13 cellular contexts compared by ENCODE assay signal in the genomic region with DNA sequence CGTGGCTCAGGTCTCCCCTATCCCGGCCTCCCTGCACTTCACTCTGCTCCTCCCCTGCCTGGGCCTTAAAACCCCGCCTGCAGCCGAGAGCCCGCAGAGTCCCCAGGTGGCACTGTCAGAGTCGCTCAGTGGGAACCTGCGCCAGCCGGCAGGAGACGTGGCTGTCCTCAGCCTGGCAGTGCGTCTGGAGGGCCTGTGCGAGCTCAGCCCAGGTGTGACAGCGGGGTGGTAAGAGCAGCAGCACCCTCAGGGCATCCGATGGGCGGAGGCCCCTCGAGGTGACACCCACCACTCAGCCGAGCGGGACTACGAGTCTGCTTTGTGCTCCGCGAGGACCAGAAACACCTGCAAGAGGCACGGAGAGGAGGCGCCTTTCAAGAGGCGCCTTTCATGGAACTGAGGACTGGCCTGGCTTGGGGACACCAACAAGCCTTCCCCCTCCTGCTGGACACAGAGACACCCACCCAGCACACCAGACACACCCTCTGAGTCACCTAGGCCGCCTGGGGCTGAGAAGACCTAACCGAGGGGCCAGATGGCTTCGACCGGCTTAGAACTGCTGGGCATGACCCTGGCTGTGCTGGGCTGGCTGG. TPM values are rescaled to one million over a fixed set of nuclear protein-coding genes. Genes with fewer than 3 reads are reported as not detected.
DNase-seq lines count a peak whose midpoint lies in the region; ATAC-seq and TF ChIP-seq lines count a peak whose summit lies in the region.
"Had no signal": no experiment of that assay in that cellular context is flagged by ENCODE, and none has a peak within 500 bp of the region (broad histone marks: within the 10 kb centered on the region; RNA-seq: fewer than 3 reads in every experiment).

A gene with protein sequence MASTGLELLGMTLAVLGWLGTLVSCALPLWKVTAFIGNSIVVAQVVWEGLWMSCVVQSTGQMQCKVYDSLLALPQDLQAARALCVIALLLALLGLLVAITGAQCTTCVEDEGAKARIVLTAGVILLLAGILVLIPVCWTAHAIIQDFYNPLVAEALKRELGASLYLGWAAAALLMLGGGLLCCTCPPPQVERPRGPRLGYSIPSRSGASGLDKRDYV (plus strand): TSS at position 96 of the 593 bp plus-strand sequence. CDS start 440 bp downstream, at position 536.

- H3K9me3 Mint-ChIP-seq in Calu3 (ENCODE audit: low read depth, unreplicated experiment) (no peaks in the 10 kb centered on the region), activated B cell treated with CpG ODN at 0.5 μM for 24 hours (no peaks in the 10 kb centered on the region)
- H3K9me3 Mint-ChIP-seq: CD4-positive, CD25-positive, alpha-beta regulatory T cell had no signal

- TF ChIP-seq CTCF in Calu3 (IDR thresholded peaks at IDR 0.05; ENCODE audit: unreplicated experiment) (no peak), activated B cell treated with CpG ODN at 0.5 μM for 24 hours (IDR thresholded peaks at IDR 0.05) (no peak), tibial nerve (IDR thresholded peaks at IDR 0.05) (no peak)

- no peak for TF ChIP-seq POLR2A in tibial nerve (IDR thresholded peaks at IDR 0.05)

- WGBS in tibial nerve, 2 donors, result 32 to 37% methylated on average over 9 to 15 of the region's 27 CpGs

- H3K27ac ChIP-seq in mucosa of rectum (ENCODE audit: low read depth in 2 of 2, low read length in 2 of 2) (no peak within 1 kb of the TSS), tibial nerve (no peak within 1 kb of the TSS)

- H3K4me3 ChIP-seq in mucosa of rectum (ENCODE audit: low read length in 2 of 2), result peak within 1 kb of the TSS; percentile 13 to 35
- no peak within 1 kb of the TSS for H3K4me3 ChIP-seq in tibial nerve

- DNase-seq in Calu3, result peak; percentile 73
- DNase-seq in NCI-H1092 treated with DMSO at 0.1 percent for 48 hours (lab: John Stamatoyannopoulos, UW), result peak; percentile 65
- no peak for DNase-seq in activated B cell treated with CpG ODN at 0.5 μM for 24 hours
- no peak for DNase-seq in tibial nerve (ENCODE audit: low spot score in 2 of 2)
- DNase-seq in EL, result no peak
- DNase-seq in central memory CD4-positive, alpha-beta T cell, result no peak
- DNase-seq: activated effector memory CD4-positive, alpha-beta T cell treated with Interleukin-2 at 50 U/mL for 16 hours; CD4-positive, CD25-positive, alpha-beta regulatory T cell; dermis blood vessel endothelial cell; Kasumi-1 had no signal

- H3K27me3 ChIP-seq in mucosa of rectum (ENCODE audit: control insufficient read depth in 2 of 2, insufficient read depth in 2 of 2, low read length in 2 of 2) (peaks cover 0 to 11% of the 10 kb centered on the region in 2 donors), tibial nerve (peaks cover 0 to 74% of the 10 kb centered on the region in 2 donors)

- H3K4me1 ChIP-seq in mucosa of rectum (ENCODE audit: control insufficient read depth in 2 of 2, insufficient read depth in 2 of 2, low read length in 2 of 2) (peaks cover 16 to 19% of the 10 kb centered on the region in 2 donors), tibial nerve (peaks cover 0 to 14% (median 4%) of the 10 kb centered on the region in 4 donors)

- H3K27me3 Mint-ChIP-seq in Calu3 (ENCODE audit: unreplicated experiment), result no peaks in the 10 kb centered on the region
- peaks cover 20% of the 10 kb centered on the region for H3K27me3 Mint-ChIP-seq in activated B cell treated with CpG ODN at 0.5 μM for 24 hours

- H3K4me3 Mint-ChIP-seq in Calu3 (ENCODE audit: low read depth, unreplicated experiment) (peak within 1 kb of the TSS; percentile 60), activated B cell treated with CpG ODN at 0.5 μM for 24 hours (no peak within 1 kb of the TSS)

- CTCF ChIA-PET in Calu3 (lab: Charles Lee), result interaction anchor here (0.9 to 1.2 kb wide), 4 partner anchors 8 to 19 kb away, joined by 3 to 9 read pairs (median 4); no protein-coding TSS in a partner anchor
- CTCF ChIA-PET in activated B cell treated with CpG ODN at 0.5 μM for 24 hours (lab: Charles Lee), result interaction anchor here (0.9 kb wide), 1 partner anchor 9 kb away, joined by 4 read pairs; no protein-coding TSS in a partner anchor

- H3K36me3 Mint-ChIP-seq in Calu3 (ENCODE audit: insufficient read depth, unreplicated experiment) (peaks cover 63% of the 10 kb centered on the region), activated B cell treated with CpG ODN at 0.5 μM for 24 hours (ENCODE audit: low read depth) (no peaks in the 10 kb centered on the region)
- H3K36me3 Mint-ChIP-seq: CD4-positive, CD25-positive, alpha-beta regulatory T cell had no signal

- POLR2A ChIA-PET in activated B cell treated with CpG ODN at 0.5 μM for 24 hours (lab: Charles Lee), result no interaction called here

- no peaks in the 10 kb centered on the region for H3K36me3 ChIP-seq in mucosa of rectum (ENCODE audit: control insufficient read depth in 2 of 2, insufficient read depth in 2 of 2, low read length in 2 of 2)
- H3K36me3 ChIP-seq in tibial nerve, result no peaks in the 10 kb centered on the region

- peak within 1 kb of the TSS in 1 of 2 donors; percentile 6 for H3K9ac ChIP-seq in mucosa of rectum (ENCODE audit: low read depth in 1 of 2, low read length in 2 of 2)

- TF ChIP-seq EP300 in tibial nerve (IDR thresholded peaks at IDR 0.05), result no peak

- no TSS peak for BruUV-seq in Calu3 (replicated peaks; lab: Mats Ljungman, UMichigan)

- H3K4me1 Mint-ChIP-seq in Calu3 (ENCODE audit: low read depth, unreplicated experiment) (peaks cover 48% of the 10 kb centered on the region), activated B cell treated with CpG ODN at 0.5 μM for 24 hours (peaks cover 12% of the 10 kb centered on the region)

- H3K27ac Mint-ChIP-seq in Calu3 (ENCODE audit: unreplicated experiment), result peak within 1 kb of the TSS; percentile 79
- H3K27ac Mint-ChIP-seq in activated B cell treated with CpG ODN at 0.5 μM for 24 hours, result no peak within 1 kb of the TSS
- H3K27ac Mint-ChIP-seq: CD4-positive, CD25-positive, alpha-beta regulatory T cell had no signal

- ATAC-seq in activated B cell treated with CpG ODN at 0.5 μM for 24 hours (ENCODE audit: low read depth), result peak; percentile 25
- ATAC-seq in GM21526 (IDR thresholded peaks at IDR 0.05; ENCODE audit: low FRiP score, unreplicated experiment), result no peak

- intact Hi-C loops in Calu3 (cut with micrococcal nuclease; ENCODE audit: unreplicated experiment), result no loop called here
- intact Hi-C loops in activated B cell treated with CpG ODN at 0.5 μM for 24 hours (cut with micrococcal nuclease), result no loop called here

- H3K9me3 ChIP-seq in mucosa of rectum (ENCODE audit: control insufficient read depth in 2 of 2, low read length in 2 of 2) (no peaks in the 10 kb centered on the region), tibial nerve (no peaks in the 10 kb centered on the region)

RNA-seq across cellular contexts. Expression of the gene that starts here (rescaled TPM):
- total RNA-seq in Calu3 (2022) (13.5 and 17.8 TPM in 2 replicates), activated B cell treated with CpG ODN at 0.5 μM for 24 hours (not detected in 2 replicates), tibial nerve (under 1 TPM in 1 of 4 donors, not detected in 3; 0.30 TPM)
- total RNA-seq: CD4-positive, CD25-positive, alpha-beta regulatory T cell; dermis blood vessel endothelial cell; skeletal muscle tissue had no signal

Comparison
In these comparisons a context has a peak if more than half of its experiments do, and no peak if none do; other contexts are left out.
1. RNA of the gene that starts here (total RNA-seq): 13.5 to 17.8 TPM in Calu3; not detected in activated B cell treated with CpG ODN at 0.5 μM for 24 hours and 0.30 TPM in tibial nerve; every median in the first group is over 10 times any median in the second.
2. Peak in ATAC-seq in activated B cell treated with CpG ODN at 0.5 μM for 24 hours; RNA of the gene not detected or under 1 TPM.
3. DNase-seq: peak in Calu3 (single experiment) and NCI-H1092 treated with DMSO at 0.1 percent for 48 hours (single experiment); none in activated B cell treated with CpG ODN at 0.5 μM for 24 hours (single experiment), tibial nerve (0 of 2), EL (single experiment) and central memory CD4-positive, alpha-beta T cell (single experiment).
4. H3K4me3 ChIP-seq: peak in mucosa of rectum (2 of 2); none in tibial nerve (0 of 4).